In genomic region chr15:89334510-89335288, GRCh38 we compare ENCODE assay signal across 8 cellular contexts. TPM values are rescaled to one million over a fixed set of nuclear protein-coding genes. Genes with fewer than 3 reads are reported as not detected.
DNase-seq lines count a peak whose midpoint lies in the region; ATAC-seq and TF ChIP-seq lines count a peak whose summit lies in the region.

TSS of gene POLG (minus strand) at chr15:89334824. CDS start at chr15:89333754, 1,070 bp downstream.

- H3K27ac Mint-ChIP-seq in activated T-helper 1 cell treated with anti-CD3 and anti-CD28 coated beads, Interleukin-12 subunit alpha, Interleukin-12 subunit beta, Interleukin-2, Interleukin-4 antibody, amounts not matched to agents 30 ng/mL and 10 ng/mL and 1 ng/mL, durations not matched to agents 14 hours and 24 hours and 36 hours, result peak within 1 kb of the TSS; percentile 91

- H4K20me1 ChIP-seq in DND-41 (ENCODE audit: insufficient read depth, low read length) (peaks cover 44% of the 10 kb centered on the region), GM23248 (ENCODE audit: insufficient read depth) (peaks cover 17% of the 10 kb centered on the region)

- H3F3A ChIP-seq in GM23248 (ENCODE audit: insufficient read depth), result peaks cover 12% of the 10 kb centered on the region; the same call in 1 of the 2 replicates

- peak; percentile 86 for ATAC-seq in DND-41 (ENCODE audit: insufficient read depth, low read depth)

- H3K4me1 Mint-ChIP-seq in activated T-helper 1 cell treated with anti-CD3 and anti-CD28 coated beads, Interleukin-12 subunit alpha, Interleukin-12 subunit beta, Interleukin-2, Interleukin-4 antibody, amounts not matched to agents 30 ng/mL and 10 ng/mL and 1 ng/mL, durations not matched to agents 14 hours and 24 hours and 36 hours (ENCODE audit: low read depth), result peaks cover 63% of the 10 kb centered on the region

- peaks cover 30% of the 10 kb centered on the region for H3K36me3 Mint-ChIP-seq in activated T-helper 1 cell treated with anti-CD3 and anti-CD28 coated beads, Interleukin-12 subunit alpha, Interleukin-12 subunit beta, Interleukin-2, Interleukin-4 antibody, amounts not matched to agents 30 ng/mL and 10 ng/mL and 1 ng/mL, durations not matched to agents 14 hours and 24 hours and 36 hours (ENCODE audit: low read depth)

- H3K4me3 Mint-ChIP-seq in activated T-helper 1 cell treated with anti-CD3 and anti-CD28 coated beads, Interleukin-12 subunit alpha, Interleukin-12 subunit beta, Interleukin-2, Interleukin-4 antibody, amounts not matched to agents 30 ng/mL and 10 ng/mL and 1 ng/mL, durations not matched to agents 14 hours and 24 hours and 36 hours, result peak within 1 kb of the TSS; percentile 85

- H2AFZ ChIP-seq in DND-41 (ENCODE audit: low read depth, low read length) (peak within 1 kb of the TSS; percentile 68), GM23248 (peak within 1 kb of the TSS; percentile 76)

- H3K79me2 ChIP-seq in DND-41 (ENCODE audit: insufficient read depth, low read length), result peaks cover 49% of the 10 kb centered on the region
- peaks cover 45% of the 10 kb centered on the region for H3K79me2 ChIP-seq in GM23248 (ENCODE audit: insufficient read depth)

- TF ChIP-seq POLR2A in esophagus squamous epithelium (IDR thresholded peaks at IDR 0.05), result peak in 3 of 4 donors; percentile 89 to 95 (median 93)

- H3K9me3 ChIP-seq in DND-41 (ENCODE audit: insufficient read depth, low read length, severe bottlenecking), result no peaks in the 10 kb centered on the region
- no peaks in the 10 kb centered on the region for H3K9me3 ChIP-seq in GM23248 (ENCODE audit: low read depth)
- no peaks in the 10 kb centered on the region for H3K9me3 ChIP-seq in esophagus squamous epithelium

- H3K27me3 ChIP-seq in DND-41 (ENCODE audit: insufficient read depth, low read length, poor library complexity) (no peaks in the 10 kb centered on the region), GM23248 (replicated peaks; ENCODE audit: insufficient read depth) (peaks cover under 1% of the 10 kb centered on the region; the same call in 1 of the 2 replicates), esophagus squamous epithelium (no peaks in the 10 kb centered on the region)

- peaks cover 44% of the 10 kb centered on the region for H3K36me3 ChIP-seq in DND-41 (ENCODE audit: insufficient read depth, low read length)
- H3K36me3 ChIP-seq in GM23248 (ENCODE audit: low read depth), result peaks cover 25% of the 10 kb centered on the region
- H3K36me3 ChIP-seq in esophagus squamous epithelium, result peaks cover 16 to 41% (median 17%) of the 10 kb centered on the region in 3 donors

- WGBS in GM23248 (ENCODE audit: low coverage in 1 of 2, low lambda C conversion rate in 2 of 2, missing lambda C conversion rate in 2 of 2), 2 experiments, result 1% methylated on average over 72 to 75 of the region's 84 CpGs
- 0 to 1% methylated on average over 12 to 14 of the region's 84 CpGs for WGBS in esophagus squamous epithelium, 2 donors

- H3K27me3 Mint-ChIP-seq in activated T-helper 1 cell treated with anti-CD3 and anti-CD28 coated beads, Interleukin-12 subunit alpha, Interleukin-12 subunit beta, Interleukin-2, Interleukin-4 antibody, amounts not matched to agents 30 ng/mL and 10 ng/mL and 1 ng/mL, durations not matched to agents 14 hours and 24 hours and 36 hours (ENCODE audit: insufficient read depth), result peaks cover 5% of the 10 kb centered on the region

- H3K4me3 ChIP-seq in DND-41 (ENCODE audit: low read depth in 1 of 2, low read length in 2 of 2) (peak within 1 kb of the TSS; percentile 68 to 88), GM23248 (peak within 1 kb of the TSS; percentile 97), esophagus squamous epithelium (peak within 1 kb of the TSS; percentile 77 to 98 (median 92))

- TF ChIP-seq CTCF in DND-41 (IDR thresholded peaks at IDR 0.05; ENCODE audit: borderline replicate concordance, extremely low read depth, low read length, poor library complexity, severe bottlenecking) (no peak), esophagus squamous epithelium (IDR thresholded peaks at IDR 0.05) (peak in 1 of 6 experiments; percentile 14)

- in situ Hi-C loops in GM23248 (cut with MboI), result no loop called here

- H3K4me1 ChIP-seq in DND-41 (ENCODE audit: insufficient read depth, low read length) (peaks cover 80% of the 10 kb centered on the region), GM23248 (ENCODE audit: insufficient read depth) (peaks cover 47% of the 10 kb centered on the region), esophagus squamous epithelium (peaks cover 29 to 56% (median 45%) of the 10 kb centered on the region in 3 donors)

- H3K4me2 ChIP-seq in DND-41 (ENCODE audit: insufficient read depth, low read length), result peak within 1 kb of the TSS; percentile 91
- H3K4me2 ChIP-seq in GM23248 (ENCODE audit: unreplicated experiment), result peak within 1 kb of the TSS; percentile 94

- H3K9me2 ChIP-seq in GM23248 (ENCODE audit: insufficient read depth), result no peaks in the 10 kb centered on the region

- intact Hi-C loops in activated T-helper 1 cell treated with anti-CD3 and anti-CD28 coated beads, Interleukin-12 subunit alpha, Interleukin-12 subunit beta, Interleukin-2, Interleukin-4 antibody, amounts not matched to agents 30 ng/mL and 10 ng/mL and 1 ng/mL, durations not matched to agents 14 hours and 24 hours and 36 hours (cut with micrococcal nuclease), result loop anchor here (1.0 to 10.0 kb wide), 12 partner anchors 24 to 1620 kb away; partner anchors contain the start of genes ABHD2, AP3S2, FANCI and HAPLN3
- intact Hi-C loops in esophagus squamous epithelium (cut with DNase I), result no loop called here

- no peaks in the 10 kb centered on the region for H3K9me3 Mint-ChIP-seq in activated T-helper 1 cell treated with anti-CD3 and anti-CD28 coated beads, Interleukin-12 subunit alpha, Interleukin-12 subunit beta, Interleukin-2, Interleukin-4 antibody, amounts not matched to agents 30 ng/mL and 10 ng/mL and 1 ng/mL, durations not matched to agents 14 hours and 24 hours and 36 hours

- H3K9ac ChIP-seq in DND-41 (ENCODE audit: low read depth, low read length), result peak within 1 kb of the TSS; percentile 88
- peak within 1 kb of the TSS; percentile 96 for H3K9ac ChIP-seq in GM23248

- H3K27ac ChIP-seq in DND-41 (ENCODE audit: low read length) (peak within 1 kb of the TSS; percentile 97), GM23248 (peak within 1 kb of the TSS; percentile 90), esophagus squamous epithelium (peak within 1 kb of the TSS; percentile 95 to 97 (median 96))

- DNase-seq in DND-41, result peak; percentile 97
- peak; percentile 99 for DNase-seq in GM23248
- peak; percentile 96 for DNase-seq in Kasumi-1 (lab: John Stamatoyannopoulos, UW)
- peak; percentile 99 for DNase-seq in RPMI7951 (ENCODE audit: low read depth)
- peak; percentile 99 for DNase-seq in activated T-helper 1 cell treated with anti-CD3 and anti-CD28 coated beads, Interleukin-12 subunit alpha, Interleukin-12 subunit beta, Interleukin-2, Interleukin-4 antibody, amounts not matched to agents 30 ng/mL and 10 ng/mL and 1 ng/mL, durations not matched to agents 14 hours and 24 hours and 36 hours (ENCODE audit: low spot score)
- peak; percentile 93 for DNase-seq in esophagus squamous epithelium (lab: John Stamatoyannopoulos, UW)
- DNase-seq in myocyte (ENCODE audit: low read depth), result peak; percentile 99
- peak; percentile 96 to 97 for DNase-seq in stimulated activated CD8-positive, alpha-beta memory T cell treated with anti-CD3 and anti-CD28 coated beads, Interleukin-7, amount 100 ng/mL, for 48 hours (ENCODE audit: extremely low read depth in 1 of 2, low read depth in 1 of 2)

RNA-seq across cellular contexts. Expression of gene POLG, which starts in this region (rescaled TPM):
- 57.7 and 66.7 TPM in 2 replicates for total RNA-seq in GM23248 (2014; rRNA removed; shearing (Covaris generic))
- polyA plus RNA-seq in GM23248 (2016; fragmentation: Nextera tagmentation; extraction: Ambion mirVana), result 16.0 and 18.7 TPM in 2 replicates
- 47.9 and 51.9 TPM in 2 replicates for total RNA-seq in RPMI7951 (2014; rRNA removed; shearing (Covaris generic))
- total RNA-seq in activated T-helper 1 cell treated with anti-CD3 and anti-CD28 coated beads, Interleukin-12 subunit alpha, Interleukin-12 subunit beta, Interleukin-2, Interleukin-4 antibody, amounts not matched to agents 30 ng/mL and 10 ng/mL and 1 ng/mL, durations not matched to agents 14 hours and 24 hours and 36 hours, result 116 and 134 TPM in 2 replicates
- total RNA-seq in esophagus squamous epithelium, result 10 to 100 TPM; 38.4 to 60.7 (median 52.9) TPM
- 108 and 113 TPM in 2 replicates for total RNA-seq in myocyte
- 44.3 TPM for polyA plus RNA-seq in myocyte (2012)

Comparison
In these comparisons a context has a peak if more than half of its experiments do, and no peak if none do; other contexts are left out.
1. Peak in every context shown above with its lines: DNase-seq, ATAC-seq, H3K4me3 ChIP-seq and H3K27ac ChIP-seq.